ENCODE assay signal across 13 cellular contexts in genomic region chr18:50644807-50645206, GRCh38.
DNase-seq lines count a peak whose midpoint lies in the region; ATAC-seq, FAIRE-seq and TF ChIP-seq lines count a peak whose summit lies in the region.
"Had no signal": no experiment of that assay in that cellular context is flagged by ENCODE, and none has a peak within 500 bp of the region (broad histone marks: within the 10 kb centered on the region; RNA-seq: fewer than 3 reads in every experiment).

No MANE protein-coding gene starts in this region.

- H3K4me1 ChIP-seq in prostate gland (replicated peaks), result no peaks in the 10 kb centered on the region

- no peak for TF ChIP-seq POLR2A in prostate gland (IDR thresholded peaks at IDR 0.05)

- H3K4me3 ChIP-seq in HL-60 (replicated peaks; ENCODE audit: insufficient read depth, low read length) (no peak overlapping the region), SU-DHL-6 (ENCODE audit: insufficient read depth, low read length, poor library complexity, severe bottlenecking) (no peak overlapping the region), prostate gland (no peak overlapping the region)
- H3K4me3 ChIP-seq: gastrocnemius medialis had no signal

- H4K20me1 ChIP-seq in SU-DHL-6 (ENCODE audit: low read depth, low read length), result no peaks in the 10 kb centered on the region

- ATAC-seq in HG03196 (IDR thresholded peaks at IDR 0.05; ENCODE audit: unreplicated experiment) (no peak), HG03280 (IDR thresholded peaks at IDR 0.05; ENCODE audit: unreplicated experiment) (no peak)
- ATAC-seq: gastrocnemius medialis had no signal

- intact Hi-C loops in prostate gland (cut with DNase I), result no loop called here

- peaks cover 3% of the 10 kb centered on the region for H3K27me3 ChIP-seq in HL-60 (ENCODE audit: insufficient read depth, poor library complexity, severe bottlenecking)
- no peaks in the 10 kb centered on the region for H3K27me3 ChIP-seq in SU-DHL-6 (ENCODE audit: low read length)
- H3K27me3 ChIP-seq in prostate gland (replicated peaks; ENCODE audit: insufficient read depth), result no peaks in the 10 kb centered on the region
- H3K27me3 ChIP-seq: gastrocnemius medialis had no signal

- TF ChIP-seq CTCF in D721Med (IDR thresholded peaks at IDR 0.05; ENCODE audit: insufficient read depth, missing control alignments), result peak; percentile 49
- TF ChIP-seq CTCF in HL-60 (IDR thresholded peaks at IDR 0.05; ENCODE audit: insufficient read depth, low read length), result peak; percentile 31
- peak; percentile 22 for TF ChIP-seq CTCF in SU-DHL-6 (IDR thresholded peaks at IDR 0.05; ENCODE audit: insufficient read depth, low read length, poor library complexity, severe bottlenecking)
- TF ChIP-seq CTCF in prostate gland (IDR thresholded peaks at IDR 0.05), result peak in 2 of 4 experiments; percentile 32 to 35

- H3K4me2 ChIP-seq in SU-DHL-6 (ENCODE audit: low read depth, low read length, poor library complexity, severe bottlenecking), result no peak overlapping the region

- no peak overlapping the region for H3K9ac ChIP-seq in SU-DHL-6 (ENCODE audit: low read length)

- H3K79me2 ChIP-seq in SU-DHL-6 (ENCODE audit: insufficient read depth, low read length), result no peaks in the 10 kb centered on the region

- H3K36me3 ChIP-seq in SU-DHL-6 (ENCODE audit: low read length) (no peaks in the 10 kb centered on the region), prostate gland (no peaks in the 10 kb centered on the region)
- H3K36me3 ChIP-seq: gastrocnemius medialis had no signal

- 76% methylated on average over 10 of the region's 10 CpGs for WGBS in prostate gland

- H3K27ac ChIP-seq in HL-60 (replicated peaks) (no peak overlapping the region), SU-DHL-6 (ENCODE audit: low read depth, low read length) (no peak overlapping the region), prostate gland (no peak overlapping the region)
- H3K27ac ChIP-seq: gastrocnemius medialis had no signal

- FAIRE-seq in D721Med (lab: Jason Lieb, UNC), result no peak
- FAIRE-seq: GM19239 had no signal

- H3K9me3 ChIP-seq in SU-DHL-6 (ENCODE audit: insufficient read depth, low read length), result no peaks in the 10 kb centered on the region
- no peaks in the 10 kb centered on the region for H3K9me3 ChIP-seq in prostate gland
- H3K9me3 ChIP-seq: gastrocnemius medialis had no signal

- no peak overlapping the region for H2AFZ ChIP-seq in SU-DHL-6 (ENCODE audit: low read depth, low read length, severe bottlenecking)

- DNase-seq in D721Med (ENCODE audit: insufficient read length, low spot score), result no peak
- no peak for DNase-seq in HL-60 (ENCODE audit: low read depth in 1 of 2, low spot score in 1 of 2)
- peak; percentile 28 for DNase-seq in iris pigment epithelial cell (ENCODE audit: low read depth)
- no peak for DNase-seq in activated CD8-positive, alpha-beta memory T cell treated with anti-CD3 and anti-CD28 coated beads, Interleukin-2, amount 50 U/mL, for 4 hours
- no peak for DNase-seq in prostate gland (ENCODE audit: low spot score)
- DNase-seq: activated CD4-positive, alpha-beta T cell treated with anti-CD3 and anti-CD28 coated beads, Interleukin-2, amount 50 U/mL, for 1 hour; gastrocnemius medialis; NCI-H446; nucleus accumbens had no signal

- H3K9me2 ChIP-seq in SU-DHL-6 (replicated peaks; ENCODE audit: insufficient read depth, low read length), result no peaks in the 10 kb centered on the region

- H3F3A ChIP-seq in SU-DHL-6 (ENCODE audit: insufficient read depth), result no peaks in the 10 kb centered on the region
